9 cellular contexts compared by ENCODE assay signal in the genomic region with DNA sequence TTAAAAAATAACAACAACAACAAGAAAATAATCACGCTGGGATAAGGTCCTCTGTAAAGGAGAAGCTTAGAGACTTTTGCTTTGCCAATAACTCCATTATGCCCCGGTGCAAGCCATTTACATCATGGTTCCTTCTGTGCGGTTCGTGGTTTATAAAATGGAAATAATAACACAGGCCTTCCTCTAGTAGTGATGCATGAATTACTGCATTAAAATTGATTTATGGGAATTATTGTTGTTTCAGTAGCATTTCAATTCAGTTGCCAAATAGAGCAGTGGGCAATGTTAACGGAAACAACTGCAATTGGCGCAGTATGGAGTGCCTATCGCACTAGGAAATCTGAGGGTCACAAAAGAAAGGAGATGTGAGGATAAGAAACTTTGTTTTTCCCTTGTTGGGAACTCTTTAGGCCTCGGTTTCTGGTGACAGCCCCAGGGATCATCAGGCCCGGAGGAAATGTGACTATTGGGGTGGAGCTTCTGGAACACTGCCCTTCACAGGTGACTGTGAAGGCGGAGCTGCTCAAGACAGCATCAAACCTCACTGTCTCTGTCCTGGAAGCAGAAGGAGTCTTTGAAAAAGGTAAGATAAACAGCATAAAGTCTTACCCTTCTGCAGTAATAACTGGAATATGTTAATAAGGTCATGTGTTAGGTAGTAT. TPM values are rescaled to one million over a fixed set of nuclear protein-coding genes. Genes with fewer than 3 reads are reported as not detected.
DNase-seq lines count a peak whose midpoint lies in the region; ATAC-seq and TF ChIP-seq lines count a peak whose summit lies in the region.
"Had no signal": no experiment of that assay in that cellular context is flagged by ENCODE, and none has a peak within 500 bp of the region (broad histone marks: within the 10 kb centered on the region; RNA-seq: fewer than 3 reads in every experiment).

No MANE protein-coding gene starts in this region.

- H4K20me1 ChIP-seq in Loucy (ENCODE audit: insufficient read depth, low read length, poor library complexity, severe bottlenecking) (no peaks in the 10 kb centered on the region), osteoblast (ENCODE audit: insufficient read depth, low read length) (no peaks in the 10 kb centered on the region)

- H3K4me2 ChIP-seq in Loucy (ENCODE audit: low read depth, low read length, poor library complexity, severe bottlenecking) (peak overlapping the region; percentile 86), osteoblast (ENCODE audit: insufficient read depth, low read length) (peak overlapping the region; percentile 89)

- H3K9ac ChIP-seq in Loucy (ENCODE audit: low read depth, low read length, poor library complexity, severe bottlenecking) = peak overlapping the region; percentile 81

- H2AFZ ChIP-seq in Loucy (ENCODE audit: low read length) (peak overlapping the region; percentile 34; the same call in 1 of the 2 replicates), osteoblast (ENCODE audit: low read length) (peak overlapping the region; percentile 90)

- no peak for TF ChIP-seq POLR2A in breast epithelium (IDR thresholded peaks at IDR 0.05)

- ATAC-seq in HG03439 (IDR thresholded peaks at IDR 0.05; ENCODE audit: unreplicated experiment) (no peak), GM21529 (IDR thresholded peaks at IDR 0.05; ENCODE audit: unreplicated experiment) (no peak), HG03442 (IDR thresholded peaks at IDR 0.05; ENCODE audit: unreplicated experiment) (no peak)

- no peaks in the 10 kb centered on the region for H3K27me3 ChIP-seq in Loucy (ENCODE audit: insufficient read depth, low read length, poor library complexity, severe bottlenecking)
- no peaks in the 10 kb centered on the region for H3K27me3 ChIP-seq in breast epithelium
- no peaks in the 10 kb centered on the region for H3K27me3 ChIP-seq in osteoblast (ENCODE audit: insufficient read depth, low read length)

- intact Hi-C loops in breast epithelium (cut with DNase I; ENCODE audit: low total_unique reads) = no loop called here

- H3K27ac ChIP-seq in breast epithelium = no peak overlapping the region
- peak overlapping the region; percentile 83 for H3K27ac ChIP-seq in osteoblast (ENCODE audit: low read depth, low read length)

- H3K4me1 ChIP-seq in Loucy (ENCODE audit: insufficient read depth, low read length, poor library complexity, severe bottlenecking) = peaks cover 62% of the 10 kb centered on the region
- H3K4me1 ChIP-seq in breast epithelium = no peaks in the 10 kb centered on the region
- peaks cover 22% of the 10 kb centered on the region for H3K4me1 ChIP-seq in osteoblast (ENCODE audit: insufficient read depth, low read length)

- H3K9me3 ChIP-seq in Loucy (ENCODE audit: insufficient read depth, low read depth, low read length) (no peaks in the 10 kb centered on the region), breast epithelium (no peaks in the 10 kb centered on the region), osteoblast (ENCODE audit: low read depth, low read length) (no peaks in the 10 kb centered on the region)

- H3K4me3 ChIP-seq in GM08714 (ENCODE audit: low read length) (peak overlapping the region; percentile 44), Loucy (ENCODE audit: low read length, poor library complexity, severe bottlenecking) (peak overlapping the region; percentile 78), breast epithelium (peak overlapping the region in 2 of 3 donors; percentile 64 to 82), osteoblast (ENCODE audit: insufficient read depth, low read length) (peak overlapping the region; percentile 85)

- no peaks in the 10 kb centered on the region for H3F3A ChIP-seq in Loucy (ENCODE audit: low read depth)

- no peaks in the 10 kb centered on the region for H3K9me2 ChIP-seq in Loucy (replicated peaks; ENCODE audit: low read depth, low read length)

- no peaks in the 10 kb centered on the region for H3K36me3 ChIP-seq in Loucy (ENCODE audit: insufficient read depth, low read length)
- no peaks in the 10 kb centered on the region for H3K36me3 ChIP-seq in breast epithelium
- H3K36me3 ChIP-seq in osteoblast (ENCODE audit: insufficient read depth, low read length) = peaks cover 15% of the 10 kb centered on the region

- TF ChIP-seq CTCF in Loucy (conservative IDR thresholded peaks at IDR 0.05; ENCODE audit: low read length) = no peak
- no peak for TF ChIP-seq CTCF in breast epithelium (IDR thresholded peaks at IDR 0.05)
- no peak for TF ChIP-seq CTCF in osteoblast (IDR thresholded peaks at IDR 0.05; ENCODE audit: extremely low read depth, low read depth, low read length)

- no peak for DNase-seq in breast epithelium (ENCODE audit: low spot score in 2 of 2)
- no peak for DNase-seq in osteoblast (ENCODE audit: insufficient read length, low spot score, missing footprints)
- DNase-seq in putamen (ENCODE audit: low spot score) = no peak
- DNase-seq: NCI-H2029 treated with DMSO at 0.1 percent for 48 hours had no signal

- H3K79me2 ChIP-seq in Loucy (ENCODE audit: insufficient read depth, low read length) (peaks cover 38% of the 10 kb centered on the region; the same call in 1 of the 2 replicates), osteoblast (ENCODE audit: insufficient read depth, low read length) (peaks cover 44% of the 10 kb centered on the region)

RNA-seq across cellular contexts. Expression of gene CD109, which starts 1.1 kb away (rescaled TPM):
- total RNA-seq in breast epithelium = 10 to 100 TPM; 10.2 to 16.8 (median 13.3) TPM
- 85.5 and 93.4 TPM in 2 replicates for total RNA-seq in osteoblast

RNA-seq across cellular contexts. Expression of gene SLC17A5, which starts 43.3 kb away (rescaled TPM):
- total RNA-seq in breast epithelium (10 to 100 TPM; 28.8 to 35.1 (median 35.0) TPM), osteoblast (38.3 and 38.7 TPM in 2 replicates)
